ENCODE assay signal across 1 cellular context in the genomic region with DNA sequence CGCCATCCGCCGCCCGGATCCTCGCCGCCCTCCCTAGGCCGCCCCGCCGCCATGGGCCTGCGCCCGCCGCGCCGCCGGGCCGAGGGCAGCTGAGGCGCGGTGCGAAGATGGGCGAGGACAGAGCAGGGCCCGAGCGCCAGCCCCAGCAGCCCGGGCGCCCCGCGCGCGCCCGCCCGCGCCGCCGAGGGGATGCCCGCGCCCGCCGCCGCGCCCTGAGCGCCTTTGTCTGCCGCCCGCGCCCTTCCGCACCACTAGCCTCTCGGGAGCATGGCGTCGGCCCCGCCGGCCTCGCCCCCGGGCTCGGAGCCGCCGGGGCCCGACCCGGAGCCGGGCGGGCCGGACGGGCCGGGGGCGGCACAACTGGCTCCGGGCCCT.
TF ChIP-seq lines count a peak whose summit lies in the region.

No MANE protein-coding gene starts in this region.

TF ChIP-seq in GM23338, 12 proteins besides CTCF, POLR2A, EP300 and RAD21 (continued from another document):
- TF ChIP-seq, protein P1, sequence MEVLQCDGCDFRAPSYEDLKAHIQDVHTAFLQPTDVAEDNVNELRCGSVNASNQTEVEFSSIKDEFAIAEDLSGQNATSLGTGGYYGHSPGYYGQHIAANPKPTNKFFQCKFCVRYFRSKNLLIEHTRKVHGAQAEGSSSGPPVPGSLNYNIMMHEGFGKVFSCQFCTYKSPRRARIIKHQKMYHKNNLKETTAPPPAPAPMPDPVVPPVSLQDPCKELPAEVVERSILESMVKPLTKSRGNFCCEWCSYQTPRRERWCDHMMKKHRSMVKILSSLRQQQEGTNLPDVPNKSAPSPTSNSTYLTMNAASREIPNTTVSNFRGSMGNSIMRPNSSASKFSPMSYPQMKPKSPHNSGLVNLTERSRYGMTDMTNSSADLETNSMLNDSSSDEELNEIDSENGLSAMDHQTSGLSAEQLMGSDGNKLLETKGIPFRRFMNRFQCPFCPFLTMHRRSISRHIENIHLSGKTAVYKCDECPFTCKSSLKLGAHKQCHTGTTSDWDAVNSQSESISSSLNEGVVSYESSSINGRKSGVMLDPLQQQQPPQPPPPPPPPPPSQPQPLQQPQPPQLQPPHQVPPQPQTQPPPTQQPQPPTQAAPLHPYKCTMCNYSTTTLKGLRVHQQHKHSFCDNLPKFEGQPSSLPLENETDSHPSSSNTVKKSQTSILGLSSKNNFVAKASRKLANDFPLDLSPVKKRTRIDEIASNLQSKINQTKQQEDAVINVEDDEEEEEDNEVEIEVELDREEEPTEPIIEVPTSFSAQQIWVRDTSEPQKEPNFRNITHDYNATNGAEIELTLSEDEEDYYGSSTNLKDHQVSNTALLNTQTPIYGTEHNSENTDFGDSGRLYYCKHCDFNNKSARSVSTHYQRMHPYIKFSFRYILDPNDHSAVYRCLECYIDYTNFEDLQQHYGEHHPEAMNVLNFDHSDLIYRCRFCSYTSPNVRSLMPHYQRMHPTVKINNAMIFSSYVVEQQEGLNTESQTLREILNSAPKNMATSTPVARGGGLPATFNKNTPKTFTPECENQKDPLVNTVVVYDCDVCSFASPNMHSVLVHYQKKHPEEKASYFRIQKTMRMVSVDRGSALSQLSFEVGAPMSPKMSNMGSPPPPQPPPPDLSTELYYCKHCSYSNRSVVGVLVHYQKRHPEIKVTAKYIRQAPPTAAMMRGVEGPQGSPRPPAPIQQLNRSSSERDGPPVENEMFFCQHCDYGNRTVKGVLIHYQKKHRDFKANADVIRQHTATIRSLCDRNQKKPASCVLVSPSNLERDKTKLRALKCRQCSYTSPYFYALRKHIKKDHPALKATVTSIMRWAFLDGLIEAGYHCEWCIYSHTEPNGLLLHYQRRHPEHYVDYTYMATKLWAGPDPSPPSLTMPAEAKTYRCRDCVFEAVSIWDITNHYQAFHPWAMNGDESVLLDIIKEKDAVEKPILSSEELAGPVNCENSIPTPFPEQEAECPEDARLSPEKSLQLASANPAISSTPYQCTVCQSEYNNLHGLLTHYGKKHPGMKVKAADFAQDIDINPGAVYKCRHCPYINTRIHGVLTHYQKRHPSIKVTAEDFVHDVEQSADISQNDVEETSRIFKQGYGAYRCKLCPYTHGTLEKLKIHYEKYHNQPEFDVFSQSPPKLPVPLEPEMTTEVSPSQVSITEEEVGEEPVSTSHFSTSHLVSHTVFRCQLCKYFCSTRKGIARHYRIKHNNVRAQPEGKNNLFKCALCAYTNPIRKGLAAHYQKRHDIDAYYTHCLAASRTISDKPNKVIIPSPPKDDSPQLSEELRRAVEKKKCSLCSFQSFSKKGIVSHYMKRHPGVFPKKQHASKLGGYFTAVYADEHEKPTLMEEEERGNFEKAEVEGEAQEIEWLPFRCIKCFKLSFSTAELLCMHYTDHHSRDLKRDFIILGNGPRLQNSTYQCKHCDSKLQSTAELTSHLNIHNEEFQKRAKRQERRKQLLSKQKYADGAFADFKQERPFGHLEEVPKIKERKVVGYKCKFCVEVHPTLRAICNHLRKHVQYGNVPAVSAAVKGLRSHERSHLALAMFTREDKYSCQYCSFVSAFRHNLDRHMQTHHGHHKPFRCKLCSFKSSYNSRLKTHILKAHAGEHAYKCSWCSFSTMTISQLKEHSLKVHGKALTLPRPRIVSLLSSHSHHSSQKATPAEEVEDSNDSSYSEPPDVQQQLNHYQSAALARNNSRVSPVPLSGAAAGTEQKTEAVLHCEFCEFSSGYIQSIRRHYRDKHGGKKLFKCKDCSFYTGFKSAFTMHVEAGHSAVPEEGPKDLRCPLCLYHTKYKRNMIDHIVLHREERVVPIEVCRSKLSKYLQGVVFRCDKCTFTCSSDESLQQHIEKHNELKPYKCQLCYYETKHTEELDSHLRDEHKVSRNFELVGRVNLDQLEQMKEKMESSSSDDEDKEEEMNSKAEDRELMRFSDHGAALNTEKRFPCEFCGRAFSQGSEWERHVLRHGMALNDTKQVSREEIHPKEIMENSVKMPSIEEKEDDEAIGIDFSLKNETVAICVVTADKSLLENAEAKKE (CRISPR knock-in tag; IDR thresholded peaks at IDR 0.05): no peak
- TF ChIP-seq JUNB (IDR thresholded peaks at IDR 0.05; ENCODE audit: unreplicated experiment): no peak
